ENCODE assay signal across 8 cellular contexts in the genomic region with DNA sequence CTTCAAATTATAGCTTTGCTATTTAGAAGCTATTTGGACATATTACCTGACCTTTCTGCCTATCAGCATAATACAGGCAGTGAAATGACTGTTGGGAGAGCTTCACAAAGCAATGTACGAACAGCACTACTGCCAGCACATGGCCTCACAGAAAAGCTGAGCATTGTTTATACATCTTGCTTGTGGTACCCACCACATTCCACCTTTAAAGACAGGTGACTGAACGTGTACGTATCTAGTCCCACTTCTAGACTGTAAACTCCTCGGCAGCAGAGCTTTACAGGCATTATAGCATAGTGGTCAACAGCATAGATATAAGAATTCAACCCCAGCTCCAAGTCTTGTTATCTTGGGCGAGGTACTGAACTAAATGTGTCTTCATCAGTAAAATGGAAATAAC. TPM values are rescaled to one million over a fixed set of nuclear protein-coding genes. Genes with fewer than 3 reads are reported as not detected.
DNase-seq lines count a peak whose midpoint lies in the region; ATAC-seq, FAIRE-seq and TF ChIP-seq lines count a peak whose summit lies in the region.

No MANE protein-coding gene starts in this region.

- H3K36me3 ChIP-seq in Panc1 (ENCODE audit: control insufficient read depth, insufficient read depth, low read length) (no peaks in the 10 kb centered on the region; the same call in 1 of the 2 replicates), endothelial cell of umbilical vein (ENCODE audit: control insufficient read depth in 2 of 2, extremely low read depth in 1 of 2, insufficient read depth in 2 of 2, low read length in 2 of 2) (no peaks in the 10 kb centered on the region), parathyroid adenoma (ENCODE audit: control insufficient read depth, insufficient read depth, low read length) (no peaks in the 10 kb centered on the region)

- CTCF ChIA-PET in Panc1 (lab: Charles Lee) (no interaction called here), endothelial cell of umbilical vein (lab: Charles Lee) (interaction anchor here (0.9 to 7.3 kb wide), 7 partner anchors 8 to 67 kb away, joined by 3 to 59 read pairs (median 4); partner anchors contain the start of genes GTPBP1 and TOMM22)

- H2AFZ ChIP-seq in endothelial cell of umbilical vein (ENCODE audit: low read depth, low read length), result no peak overlapping the region
- no peak overlapping the region for H2AFZ ChIP-seq in parathyroid adenoma

- no peaks in the 10 kb centered on the region for H3K9me1 ChIP-seq in endothelial cell of umbilical vein (replicated peaks; ENCODE audit: control insufficient read depth, extremely low read depth, insufficient read depth, low read length)

- ATAC-seq in Panc1, result no peak
- no peak for ATAC-seq in HG03469 (IDR thresholded peaks at IDR 0.05; ENCODE audit: unreplicated experiment)

- intact Hi-C loops in Panc1 (cut with micrococcal nuclease; ENCODE audit: unreplicated experiment) (no loop called here), endothelial cell of umbilical vein (cut with micrococcal nuclease) (no loop called here)

- peak overlapping the region; percentile 90 for H3K27ac ChIP-seq in Panc1 (ENCODE audit: low read length)
- peak overlapping the region; percentile 93 for H3K27ac ChIP-seq in endothelial cell of umbilical vein (ENCODE audit: insufficient read depth, low read depth, low read length)
- no peak overlapping the region for H3K27ac ChIP-seq in parathyroid adenoma

- H3K27me3 ChIP-seq in Panc1 (ENCODE audit: control insufficient read depth, insufficient read depth, low read length) (no peaks in the 10 kb centered on the region), endothelial cell of umbilical vein (ENCODE audit: control insufficient read depth in 2 of 2, insufficient read depth in 2 of 2, low read length in 2 of 2) (no peaks in the 10 kb centered on the region), parathyroid adenoma (ENCODE audit: control insufficient read depth, insufficient read depth, low read length) (no peaks in the 10 kb centered on the region)

- TF ChIP-seq CTCF in Panc1 (IDR thresholded peaks at IDR 0.05) (no peak), endothelial cell of umbilical vein (IDR thresholded peaks at IDR 0.05; ENCODE audit: extremely low read depth in 1 of 2, insufficient read depth in 1 of 2, low read depth in 1 of 2, low read length in 2 of 2) (no peak), parathyroid adenoma (IDR thresholded peaks at IDR 0.05) (no peak)

- peaks cover 50% of the 10 kb centered on the region for H3K79me2 ChIP-seq in endothelial cell of umbilical vein (ENCODE audit: control insufficient read depth, insufficient read depth, low read length)
- peaks cover 8% of the 10 kb centered on the region for H3K79me2 ChIP-seq in parathyroid adenoma

- peak; percentile 36 for DNase-seq in Caki2 (ENCODE audit: low read depth)
- no peak for DNase-seq in Panc1 (ENCODE audit: low read depth, low spot score)
- DNase-seq in endothelial cell of umbilical vein (ENCODE audit: low read depth, low spot score), result peak; percentile 28
- no peak for DNase-seq in AG08396 (ENCODE audit: low spot score)
- no peak for DNase-seq in germinal center (ENCODE audit: low spot score)
- DNase-seq in NCI-H748 treated with DMSO at 0.1 percent for 48 hours (lab: John Stamatoyannopoulos, UW), result no peak

- H3K9me3 ChIP-seq in Panc1 (ENCODE audit: control insufficient read depth, insufficient read depth, low read depth, low read length) (no peaks in the 10 kb centered on the region), endothelial cell of umbilical vein (replicated peaks; ENCODE audit: control insufficient read depth, insufficient read depth, low read length) (no peaks in the 10 kb centered on the region), parathyroid adenoma (ENCODE audit: control insufficient read depth, low read length) (no peaks in the 10 kb centered on the region)

- no peak for FAIRE-seq in endothelial cell of umbilical vein (lab: Jason Lieb, UNC)

- H3K4me3 ChIP-seq in Panc1 (ENCODE audit: low read depth in 2 of 2, low read length in 2 of 2), result peak overlapping the region; percentile 69 to 75
- peak overlapping the region; percentile 64 to 78 (median 75) for H3K4me3 ChIP-seq in endothelial cell of umbilical vein (replicated peaks in 1 of 3; ENCODE audit: insufficient read depth in 1 of 3, low read depth in 1 of 3, low read length in 3 of 3)
- peak overlapping the region; percentile 87 for H3K4me3 ChIP-seq in parathyroid adenoma (ENCODE audit: low read depth, low read length)

- H3K4me2 ChIP-seq in endothelial cell of umbilical vein (ENCODE audit: insufficient read depth, low read length) (peak overlapping the region; percentile 77), parathyroid adenoma (ENCODE audit: low read length) (peak overlapping the region; percentile 99)

- H3K4me1 ChIP-seq in Panc1 (ENCODE audit: control insufficient read depth, insufficient read depth, low read length) (peaks cover 17% of the 10 kb centered on the region), endothelial cell of umbilical vein (ENCODE audit: control insufficient read depth, extremely low read depth, insufficient read depth, low read length) (peaks cover 54% of the 10 kb centered on the region), parathyroid adenoma (peaks cover 13% of the 10 kb centered on the region)

- in situ Hi-C loops in Caki2 (cut with HindIII; ENCODE audit: low pct_unique_long_range_greater_than_20kb, low sequenced_read_pairs) (no loop called here), Panc1 (cut with HindIII; ENCODE audit: low pct_unique_long_range_greater_than_20kb, low sequenced_read_pairs) (no loop called here)

- dilution Hi-C loops in endothelial cell of umbilical vein (cut with MboI; ENCODE audit: extremely low pct_ligation_motif_present, low sequenced_read_pairs), result no loop called here

- POLR2A ChIA-PET in Panc1 (lab: Charles Lee) (interaction anchor here (0.9 to 1.0 kb wide), 2 partner anchors 17 to 40 kb away, joined by 3 to 5 read pairs; partner anchors contain the start of gene TOMM22), endothelial cell of umbilical vein (lab: Charles Lee) (interaction anchor here (1.2 kb wide), 1 partner anchor 17 kb away, joined by 4 read pairs; the partner anchor contains the start of gene TOMM22)

- peak overlapping the region; percentile 91 for H3K9ac ChIP-seq in endothelial cell of umbilical vein (replicated peaks; ENCODE audit: extremely low read depth, insufficient read depth, low read length)
- H3K9ac ChIP-seq in parathyroid adenoma, result no peak overlapping the region

- BruUV-seq in Panc1 (replicated peaks; lab: Mats Ljungman, UMichigan) (no TSS peak), endothelial cell of umbilical vein (replicated peaks; lab: Mats Ljungman, UMichigan) (no TSS peak)

- no peaks in the 10 kb centered on the region for H4K20me1 ChIP-seq in endothelial cell of umbilical vein (replicated peaks; ENCODE audit: control insufficient read depth, extremely low read depth, insufficient read depth, low read length)

- no peak for TF ChIP-seq POLR2A in endothelial cell of umbilical vein (IDR thresholded peaks at IDR 0.05; ENCODE audit: low read depth, low read length)

RNA-seq across cellular contexts. Expression of gene JOSD1, which starts 1.6 kb away (rescaled TPM):
- 88.1 and 113 TPM in 2 replicates for total RNA-seq in Caki2 (2014; rRNA removed; shearing (Covaris generic); ENCODE audit: low replicate concordance)
- 35.1 TPM for total RNA-seq in Panc1 (2021; ENCODE audit: unreplicated experiment)
- polyA plus RNA-seq in Panc1 (2012; ENCODE audit: insufficient read length), result 34.5 TPM
- total RNA-seq in endothelial cell of umbilical vein, result 64.9 and 73.1 TPM in 2 replicates
- polyA plus RNA-seq in endothelial cell of umbilical vein, result 57.2 and 61.7 TPM in 2 replicates
- 60.4 and 64.8 TPM in 2 replicates for polyA plus RNA-seq in endothelial cell of umbilical vein (2011; cell fraction: cytosol; rRNA removed)
- 48.7 and 58.5 TPM in 2 replicates for polyA plus RNA-seq in endothelial cell of umbilical vein (2011; cell fraction: nucleus; rRNA removed)
- 49.1 and 54.9 TPM in 2 replicates for polyA plus RNA-seq in endothelial cell of umbilical vein (2012)
- polyA minus RNA-seq in endothelial cell of umbilical vein, result 54.6 and 76.6 TPM in 2 replicates
- 37.7 TPM for polyA minus RNA-seq in endothelial cell of umbilical vein (2011; cell fraction: cytosol; rRNA and poly(A)+ RNA removed)
- 22.1 and 25.3 TPM in 2 replicates for polyA minus RNA-seq in endothelial cell of umbilical vein (2011; cell fraction: nucleus; rRNA and poly(A)+ RNA removed)

RNA-seq across cellular contexts. Expression of gene GTPBP1, which starts 6.6 kb away (rescaled TPM):
- total RNA-seq in Caki2 (2014; rRNA removed; shearing (Covaris generic); ENCODE audit: low replicate concordance), result 14.0 and 19.3 TPM in 2 replicates
- total RNA-seq in Panc1 (2021; ENCODE audit: unreplicated experiment) (25.5 TPM), endothelial cell of umbilical vein (43.9 and 50.3 TPM in 2 replicates)
- polyA plus RNA-seq in Panc1 (2012; ENCODE audit: insufficient read length), result 19.5 TPM
- polyA plus RNA-seq in endothelial cell of umbilical vein, result 27.1 and 29.8 TPM in 2 replicates
- polyA plus RNA-seq in endothelial cell of umbilical vein (2011; cell fraction: cytosol; rRNA removed), result 19.4 and 22.0 TPM in 2 replicates
- polyA plus RNA-seq in endothelial cell of umbilical vein (2011; cell fraction: nucleus; rRNA removed), result 112 and 116 TPM in 2 replicates
- polyA plus RNA-seq in endothelial cell of umbilical vein (2012), result 16.2 and 19.8 TPM in 2 replicates
- 67.6 and 83.0 TPM in 2 replicates for polyA minus RNA-seq in endothelial cell of umbilical vein
- polyA minus RNA-seq in endothelial cell of umbilical vein (2011; cell fraction: cytosol; rRNA and poly(A)+ RNA removed), result 20.6 TPM
- 79.7 and 80.7 TPM in 2 replicates for polyA minus RNA-seq in endothelial cell of umbilical vein (2011; cell fraction: nucleus; rRNA and poly(A)+ RNA removed)

RNA-seq across cellular contexts. Expression of gene TOMM22, which starts 17.4 kb away (rescaled TPM):
- total RNA-seq in Caki2 (2014; rRNA removed; shearing (Covaris generic); ENCODE audit: low replicate concordance), result 124 and 162 TPM in 2 replicates
- total RNA-seq in Panc1 (2021; ENCODE audit: unreplicated experiment), result 111 TPM
- 56.0 TPM for polyA plus RNA-seq in Panc1 (2012; ENCODE audit: insufficient read length)
- total RNA-seq in endothelial cell of umbilical vein, result 98.6 and 98.8 TPM in 2 replicates
- 51.8 and 62.3 TPM in 2 replicates for polyA plus RNA-seq in endothelial cell of umbilical vein
- 45.5 and 48.2 TPM in 2 replicates for polyA plus RNA-seq in endothelial cell of umbilical vein (2011; cell fraction: cytosol; rRNA removed)
- 16.7 and 24.4 TPM in 2 replicates for polyA plus RNA-seq in endothelial cell of umbilical vein (2011; cell fraction: nucleus; rRNA removed)
- 56.4 and 73.8 TPM in 2 replicates for polyA plus RNA-seq in endothelial cell of umbilical vein (2012)
- polyA minus RNA-seq in endothelial cell of umbilical vein, result 41.3 and 48.4 TPM in 2 replicates
- polyA minus RNA-seq in endothelial cell of umbilical vein (2011; cell fraction: cytosol; rRNA and poly(A)+ RNA removed), result 30.2 TPM
- 9.2 and 10.0 TPM in 2 replicates for polyA minus RNA-seq in endothelial cell of umbilical vein (2011; cell fraction: nucleus; rRNA and poly(A)+ RNA removed)

RNA-seq across cellular contexts. Expression of gene CBY1, which starts 42.7 kb away (rescaled TPM):
- total RNA-seq in Caki2 (2014; rRNA removed; shearing (Covaris generic); ENCODE audit: low replicate concordance), result 45.1 and 84.5 TPM in 2 replicates
- total RNA-seq in Panc1 (2021; ENCODE audit: unreplicated experiment), result 20.4 TPM
- polyA plus RNA-seq in Panc1 (2012; ENCODE audit: insufficient read length), result 21.5 TPM
- total RNA-seq in endothelial cell of umbilical vein, result 34.4 and 37.0 TPM in 2 replicates
- polyA plus RNA-seq in endothelial cell of umbilical vein, result 38.9 and 41.8 TPM in 2 replicates
- 46.8 and 48.9 TPM in 2 replicates for polyA plus RNA-seq in endothelial cell of umbilical vein (2011; cell fraction: cytosol; rRNA removed)
- polyA plus RNA-seq in endothelial cell of umbilical vein (2011; cell fraction: nucleus; rRNA removed), result 27.6 and 28.0 TPM in 2 replicates
- 36.1 and 38.9 TPM in 2 replicates for polyA plus RNA-seq in endothelial cell of umbilical vein (2012)
- polyA minus RNA-seq in endothelial cell of umbilical vein, result 19.7 and 35.7 TPM in 2 replicates
- 5.5 TPM for polyA minus RNA-seq in endothelial cell of umbilical vein (2011; cell fraction: cytosol; rRNA and poly(A)+ RNA removed)
- 7.9 and 8.2 TPM in 2 replicates for polyA minus RNA-seq in endothelial cell of umbilical vein (2011; cell fraction: nucleus; rRNA and poly(A)+ RNA removed)

RNA-seq across cellular contexts. Expression of gene FAM227A, which starts 43.0 kb away (rescaled TPM):
- 0.24 and 2.3 TPM in 2 replicates for total RNA-seq in Caki2 (2014; rRNA removed; shearing (Covaris generic); ENCODE audit: low replicate concordance)
- total RNA-seq in Panc1 (2021; ENCODE audit: unreplicated experiment) (2.4 TPM), endothelial cell of umbilical vein (1.4 and 1.9 TPM in 2 replicates)
- 1.3 TPM for polyA plus RNA-seq in Panc1 (2012; ENCODE audit: insufficient read length)
- polyA plus RNA-seq in endothelial cell of umbilical vein, result 0.49 and 0.58 TPM in 2 replicates
- 0.28 and 0.40 TPM in 2 replicates for polyA plus RNA-seq in endothelial cell of umbilical vein (2011; cell fraction: cytosol; rRNA removed)
- 8.3 and 8.7 TPM in 2 replicates for polyA plus RNA-seq in endothelial cell of umbilical vein (2011; cell fraction: nucleus; rRNA removed)
- polyA plus RNA-seq in endothelial cell of umbilical vein (2012), result 0.53 and 0.87 TPM in 2 replicates
- polyA minus RNA-seq in endothelial cell of umbilical vein, result 0.75 and 3.9 TPM in 2 replicates
- polyA minus RNA-seq in endothelial cell of umbilical vein (2011; cell fraction: cytosol; rRNA and poly(A)+ RNA removed), result 1.8 TPM
- 4.2 and 6.5 TPM in 2 replicates for polyA minus RNA-seq in endothelial cell of umbilical vein (2011; cell fraction: nucleus; rRNA and poly(A)+ RNA removed)

Comparison
In these comparisons a context has a peak if more than half of its experiments do, and no peak if none do; other contexts are left out.
1. DNase-seq: peak in Caki2 (single experiment) and endothelial cell of umbilical vein (single experiment); none in Panc1 (single experiment), AG08396 (single experiment), germinal center (single experiment) and NCI-H748 treated with DMSO at 0.1 percent for 48 hours (single experiment).
2. Peak in every context shown above with its lines, with median percentiles within 50 percentile points of each other: H3K4me3 ChIP-seq.